In genomic region chr4:173827707-173828106, GRCh38 we compare ENCODE assay signal across 26 cellular contexts.
A peak's percentile ranks its signal among the peaks of the same experiment; 100 is the strongest.
DNase-seq lines count a peak whose midpoint lies in the region; ATAC-seq and TF ChIP-seq lines count a peak whose summit lies in the region.
"Had no signal": no experiment of that assay in that cellular context is flagged by ENCODE, and none has a peak within 500 bp of the region (broad histone marks: within the 10 kb centered on the region; RNA-seq: fewer than 3 reads in every experiment).

No MANE protein-coding gene starts in this region.

- no peak overlapping the region for H3K4me3 Mint-ChIP-seq in activated naive CD8-positive, alpha-beta T cell treated with anti-CD3 and anti-CD28 coated beads, Interleukin-2, amount 50 U/mL, for 24 hours
- H3K4me3 Mint-ChIP-seq: activated CD4-positive, alpha-beta memory T cell treated with anti-CD3 and anti-CD28 coated beads, Interleukin-2, amount 10 ng/mL, durations not matched to agents 7 days and 5 days; activated naive CD4-positive, alpha-beta T cell treated with anti-CD3 and anti-CD28 coated beads, Interleukin-2, amount 50 U/mL, for 24 hours; CD14-positive monocyte; stimulated activated memory B cell treated with anti-CD40 and anti-IgM and Interleukin-4, amounts not matched to agents 10 μg/mL and 1 μg/mL and 100 μg/mL, for 72 hours; WTC11 had no signal

- 44 to 59% methylated on average over 2 of the region's 2 CpGs for WGBS in GM23248 (ENCODE audit: low coverage in 1 of 2, low lambda C conversion rate in 2 of 2, missing lambda C conversion rate in 2 of 2), 2 experiments

- H3K36me3 Mint-ChIP-seq in activated naive CD8-positive, alpha-beta T cell treated with anti-CD3 and anti-CD28 coated beads, Interleukin-2, amount 50 U/mL, for 24 hours (ENCODE audit: low read depth): no peaks in the 10 kb centered on the region
- H3K36me3 Mint-ChIP-seq: activated naive CD4-positive, alpha-beta T cell treated with anti-CD3 and anti-CD28 coated beads, Interleukin-2, amount 50 U/mL, for 24 hours; CD14-positive monocyte; stimulated activated memory B cell treated with anti-CD40 and anti-IgM and Interleukin-4, amounts not matched to agents 10 μg/mL and 1 μg/mL and 100 μg/mL, for 72 hours; WTC11 had no signal

- H3K27ac ChIP-seq in GM23248: no peak overlapping the region
- H3K27ac ChIP-seq: colonic mucosa, gastrocnemius medialis, neutrophil, tibial artery had no signal

- H3K4me2 ChIP-seq in GM23248 (ENCODE audit: unreplicated experiment): no peak overlapping the region

- H3K36me3 ChIP-seq in GM23248 (ENCODE audit: low read depth): no peaks in the 10 kb centered on the region
- H3K36me3 ChIP-seq: colonic mucosa, gastrocnemius medialis, neutrophil, tibial artery had no signal

- no peak overlapping the region for H3K9ac ChIP-seq in GM23248

- no peaks in the 10 kb centered on the region for H3K9me3 Mint-ChIP-seq in activated naive CD8-positive, alpha-beta T cell treated with anti-CD3 and anti-CD28 coated beads, Interleukin-2, amount 50 U/mL, for 24 hours
- H3K9me3 Mint-ChIP-seq: activated CD4-positive, alpha-beta memory T cell treated with anti-CD3 and anti-CD28 coated beads, Interleukin-2, amount 10 ng/mL, durations not matched to agents 7 days and 5 days; CD14-positive monocyte had no signal

- peaks cover 2% of the 10 kb centered on the region for H3K27me3 Mint-ChIP-seq in activated naive CD8-positive, alpha-beta T cell treated with anti-CD3 and anti-CD28 coated beads, Interleukin-2, amount 50 U/mL, for 24 hours
- H3K27me3 Mint-ChIP-seq: activated CD4-positive, alpha-beta memory T cell treated with anti-CD3 and anti-CD28 coated beads, Interleukin-2, amount 10 ng/mL, durations not matched to agents 7 days and 5 days; activated naive CD4-positive, alpha-beta T cell treated with anti-CD3 and anti-CD28 coated beads, Interleukin-2, amount 50 U/mL, for 24 hours; stimulated activated memory B cell treated with anti-CD40 and anti-IgM and Interleukin-4, amounts not matched to agents 10 μg/mL and 1 μg/mL and 100 μg/mL, for 72 hours had no signal

- CTCF ChIA-PET in HEK293T (lab: Yijun Ruan, JAX): no interaction called here

- DNase-seq in DMS53 (lab: John Stamatoyannopoulos, UW) (peak; percentile 24), DMS53 treated with DMSO at 0.1 percent for 48 hours (lab: John Stamatoyannopoulos, UW; ENCODE audit: unreplicated experiment) (no peak), GM23248 (peak; percentile 12), NCI-H69 (lab: John Stamatoyannopoulos, UW) (peak; percentile 13), fibroblast of the aortic adventitia (ENCODE audit: low read depth) (no peak), HEK293T (ENCODE audit: extremely low spot score) (no peak), OCI-M2 (lab: John Stamatoyannopoulos, UW; ENCODE audit: unreplicated experiment) (no peak)
- DNase-seq in activated naive CD8-positive, alpha-beta T cell treated with anti-CD3 and anti-CD28 coated beads, Interleukin-2, amount 50 U/mL, for 24 hours: no peak
- DNase-seq: 8988T; activated CD4-positive, alpha-beta memory T cell treated with anti-CD3 and anti-CD28 coated beads, Interleukin-2, amount 10 ng/mL, durations not matched to agents 7 days and 5 days; activated T-cell treated with anti-CD3 and anti-CD28 coated beads, Interleukin-2, amount 50 U/mL, for 1 hour; colonic mucosa; DMS153; gastrocnemius medialis; mucosa of descending colon; NCI-H1105 treated with DMSO at 0.1 percent for 48 hours; NCI-H2171; NCI-H774; RPMI8226; stimulated activated CD4-positive, alpha-beta T cell treated with anti-CD3 and anti-CD28 coated beads, Interleukin-15, amount 100 ng/mL, for 24 hours; tibial artery had no signal

- no peaks in the 10 kb centered on the region for H3K27me3 ChIP-seq in GM23248 (replicated peaks; ENCODE audit: insufficient read depth)
- H3K27me3 ChIP-seq: colonic mucosa, gastrocnemius medialis, neutrophil, tibial artery had no signal

- in situ Hi-C loops in GM23248 (cut with MboI): no loop called here

- H3F3A ChIP-seq in GM23248 (ENCODE audit: insufficient read depth): no peaks in the 10 kb centered on the region

- H3K9me2 ChIP-seq in GM23248 (ENCODE audit: insufficient read depth): no peaks in the 10 kb centered on the region

- no peaks in the 10 kb centered on the region for H3K4me1 ChIP-seq in GM23248 (ENCODE audit: insufficient read depth)
- H3K4me1 ChIP-seq: colonic mucosa, gastrocnemius medialis, tibial artery had no signal

- no peak for ATAC-seq in activated naive CD8-positive, alpha-beta T cell treated with anti-CD3 and anti-CD28 coated beads, Interleukin-2, amount 50 U/mL, for 24 hours
- ATAC-seq: gastrocnemius medialis; mucosa of descending colon; stimulated activated memory B cell treated with anti-CD40 and anti-IgM and Interleukin-4, amounts not matched to agents 10 μg/mL and 1 μg/mL and 100 μg/mL, for 72 hours; WTC11 had no signal

- no peaks in the 10 kb centered on the region for H4K20me1 ChIP-seq in GM23248 (ENCODE audit: insufficient read depth)

- H3K4me3 ChIP-seq in GM23248 (no peak overlapping the region), fibroblast of the aortic adventitia (ENCODE audit: low read depth, low read length) (no peak overlapping the region)
- H3K4me3 ChIP-seq: colonic mucosa, gastrocnemius medialis, mucosa of descending colon, tibial artery had no signal

- no peaks in the 10 kb centered on the region for H3K4me1 Mint-ChIP-seq in activated naive CD8-positive, alpha-beta T cell treated with anti-CD3 and anti-CD28 coated beads, Interleukin-2, amount 50 U/mL, for 24 hours
- H3K4me1 Mint-ChIP-seq: activated CD4-positive, alpha-beta memory T cell treated with anti-CD3 and anti-CD28 coated beads, Interleukin-2, amount 10 ng/mL, durations not matched to agents 7 days and 5 days; activated naive CD4-positive, alpha-beta T cell treated with anti-CD3 and anti-CD28 coated beads, Interleukin-2, amount 50 U/mL, for 24 hours; CD14-positive monocyte; stimulated activated memory B cell treated with anti-CD40 and anti-IgM and Interleukin-4, amounts not matched to agents 10 μg/mL and 1 μg/mL and 100 μg/mL, for 72 hours; WTC11 had no signal

- no peaks in the 10 kb centered on the region for H3K79me2 ChIP-seq in GM23248 (ENCODE audit: insufficient read depth)

- peak; percentile 9 for TF ChIP-seq CTCF in fibroblast of the aortic adventitia (IDR thresholded peaks at IDR 0.05; ENCODE audit: insufficient read depth, low read length)

- H3K9me3 ChIP-seq in GM23248 (ENCODE audit: low read depth): no peaks in the 10 kb centered on the region
- H3K9me3 ChIP-seq: colonic mucosa, gastrocnemius medialis, mucosa of descending colon, neutrophil, tibial artery had no signal

- H2AFZ ChIP-seq in GM23248: no peak overlapping the region

- POLR2A ChIA-PET in HEK293T (lab: Yijun Ruan, JAX): no interaction called here

- no peak overlapping the region for H3K27ac Mint-ChIP-seq in activated naive CD8-positive, alpha-beta T cell treated with anti-CD3 and anti-CD28 coated beads, Interleukin-2, amount 50 U/mL, for 24 hours
- H3K27ac Mint-ChIP-seq: activated CD4-positive, alpha-beta memory T cell treated with anti-CD3 and anti-CD28 coated beads, Interleukin-2, amount 10 ng/mL, durations not matched to agents 7 days and 5 days; activated naive CD4-positive, alpha-beta T cell treated with anti-CD3 and anti-CD28 coated beads, Interleukin-2, amount 50 U/mL, for 24 hours; CD14-positive monocyte; stimulated activated memory B cell treated with anti-CD40 and anti-IgM and Interleukin-4, amounts not matched to agents 10 μg/mL and 1 μg/mL and 100 μg/mL, for 72 hours; WTC11 had no signal

TF ChIP-seq in HEK293T, 16 proteins besides CTCF, POLR2A, EP300 and RAD21:
- TF ChIP-seq SP1 (IDR thresholded peaks at IDR 0.05) (no peak), ARNT (IDR thresholded peaks at IDR 0.05) (no peak), SUZ12 (IDR thresholded peaks at IDR 0.05) (no peak), HDGF (IDR thresholded peaks at IDR 0.05; ENCODE audit: borderline replicate concordance) (no peak), NFRKB (IDR thresholded peaks at IDR 0.05) (no peak), PKNOX1 (IDR thresholded peaks at IDR 0.05) (no peak), L3MBTL2 (conservative IDR thresholded peaks at IDR 0.05) (no peak), FOXM1 (IDR thresholded peaks at IDR 0.05; ENCODE audit: borderline replicate concordance) (no peak), FOXK2 (IDR thresholded peaks at IDR 0.05) (no peak), BHLHE40 (IDR thresholded peaks at IDR 0.05; ENCODE audit: borderline replicate concordance) (no peak), LEF1 (IDR thresholded peaks at IDR 0.05; ENCODE audit: borderline replicate concordance) (no peak), TARDBP (IDR thresholded peaks at IDR 0.05) (no peak), FOXA1 (IDR thresholded peaks at IDR 0.05) (no peak), CTBP1 (IDR thresholded peaks at IDR 0.05; ENCODE audit: borderline replicate concordance) (no peak), ELF4 (IDR thresholded peaks at IDR 0.05) (no peak)
TF ChIP-seq in HEK293T: peak in this region for 0.

Comparison
In these comparisons a context has a peak if more than half of its experiments do, and no peak if none do; other contexts are left out.
1. DNase-seq: peak in DMS53 (single experiment), GM23248 (single experiment) and NCI-H69 (single experiment); none in DMS53 treated with DMSO at 0.1 percent for 48 hours (single experiment), fibroblast of the aortic adventitia (single experiment), HEK293T (single experiment), activated naive CD8-positive, alpha-beta T cell treated with anti-CD3 and anti-CD28 coated beads, Interleukin-2, amount 50 U/mL, for 24 hours (single experiment) and OCI-M2 (single experiment).